1 cellular context compared by ENCODE assay signal in the genomic region with DNA sequence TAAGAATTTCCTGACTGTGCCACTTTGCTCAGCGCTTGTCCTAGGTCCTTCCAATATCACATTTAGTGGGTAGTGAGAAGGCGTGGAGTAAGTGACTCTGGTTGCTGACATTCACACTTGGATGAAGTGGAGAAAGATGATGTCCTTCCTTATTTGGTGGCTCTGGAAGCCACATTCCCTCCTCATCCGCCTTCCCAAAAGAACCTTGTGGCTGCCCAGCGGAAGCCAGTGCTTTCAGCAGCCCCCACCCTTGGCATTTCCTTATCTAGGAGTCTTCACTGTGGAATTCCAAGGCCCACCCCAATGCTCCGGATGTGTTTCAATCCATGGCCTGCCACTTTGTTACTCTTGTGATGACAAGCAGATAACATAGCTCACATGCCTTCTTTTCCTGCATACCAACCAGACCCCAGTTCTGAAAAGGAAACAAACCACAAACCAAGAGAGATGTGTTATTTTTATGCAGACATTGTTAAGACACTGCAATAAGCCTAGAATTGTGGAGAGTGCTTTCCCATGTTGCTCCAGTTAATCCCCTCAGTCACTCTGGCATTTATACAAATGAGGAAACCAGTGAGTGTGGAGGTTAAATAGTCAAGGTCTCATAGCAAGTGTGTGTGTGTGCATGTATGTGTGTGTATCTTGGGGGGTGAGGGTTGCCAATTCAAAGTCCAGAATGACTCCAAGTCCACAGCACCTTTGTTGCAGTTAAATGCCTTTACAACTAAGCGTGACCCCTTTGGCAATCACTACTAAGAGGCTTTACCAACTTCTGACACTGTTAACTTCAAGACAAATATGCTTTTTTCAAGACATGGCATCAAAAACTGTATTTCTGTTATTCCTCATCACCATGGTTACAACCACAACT.
TF ChIP-seq lines count a peak whose summit lies in the region.

No MANE protein-coding gene starts in this region.

TF ChIP-seq in HepG2, 621 proteins besides CTCF, POLR2A, EP300 and RAD21 (continued from another document and continues in another):
- TF ChIP-seq, protein P1, sequence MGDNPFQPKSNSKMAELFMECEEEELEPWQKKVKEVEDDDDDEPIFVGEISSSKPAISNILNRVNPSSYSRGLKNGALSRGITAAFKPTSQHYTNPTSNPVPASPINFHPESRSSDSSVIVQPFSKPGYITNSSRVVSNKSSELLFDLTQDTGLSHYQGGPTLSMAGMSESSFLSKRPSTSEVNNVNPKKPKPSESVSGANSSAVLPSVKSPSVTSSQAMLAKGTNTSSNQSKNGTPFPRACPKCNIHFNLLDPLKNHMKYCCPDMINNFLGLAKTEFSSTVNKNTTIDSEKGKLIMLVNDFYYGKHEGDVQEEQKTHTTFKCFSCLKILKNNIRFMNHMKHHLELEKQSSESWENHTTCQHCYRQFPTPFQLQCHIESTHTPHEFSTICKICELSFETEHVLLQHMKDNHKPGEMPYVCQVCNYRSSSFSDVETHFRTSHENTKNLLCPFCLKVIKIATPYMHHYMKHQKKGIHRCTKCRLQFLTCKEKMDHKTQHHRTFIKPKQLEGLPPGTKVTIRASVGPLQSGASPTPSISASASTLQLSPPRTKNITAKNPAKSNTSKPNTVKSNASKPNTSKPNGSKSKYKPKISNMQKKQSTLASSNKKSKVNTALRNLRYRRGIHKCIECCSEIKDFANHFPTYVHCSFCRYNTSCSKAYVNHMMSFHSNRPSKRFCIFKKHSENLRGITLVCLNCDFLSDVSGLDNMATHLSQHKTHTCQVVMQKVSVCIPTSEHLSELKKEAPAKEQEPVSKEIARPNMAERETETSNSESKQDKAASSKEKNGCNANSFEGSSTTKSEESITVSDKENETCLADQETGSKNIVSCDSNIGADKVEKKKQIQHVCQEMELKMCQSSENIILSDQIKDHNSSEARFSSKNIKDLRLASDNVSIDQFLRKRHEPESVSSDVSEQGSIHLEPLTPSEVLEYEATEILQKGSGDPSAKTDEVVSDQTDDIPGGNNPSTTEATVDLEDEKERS (CRISPR knock-in tag; IDR thresholded peaks at IDR 0.05) = peak; percentile 67; the same call in 1 of the 2 replicates
- no peak for TF ChIP-seq ZSCAN20 (CRISPR knock-in tag; IDR thresholded peaks at IDR 0.05; ENCODE audit: borderline replicate concordance)
- TF ChIP-seq, protein P2, sequence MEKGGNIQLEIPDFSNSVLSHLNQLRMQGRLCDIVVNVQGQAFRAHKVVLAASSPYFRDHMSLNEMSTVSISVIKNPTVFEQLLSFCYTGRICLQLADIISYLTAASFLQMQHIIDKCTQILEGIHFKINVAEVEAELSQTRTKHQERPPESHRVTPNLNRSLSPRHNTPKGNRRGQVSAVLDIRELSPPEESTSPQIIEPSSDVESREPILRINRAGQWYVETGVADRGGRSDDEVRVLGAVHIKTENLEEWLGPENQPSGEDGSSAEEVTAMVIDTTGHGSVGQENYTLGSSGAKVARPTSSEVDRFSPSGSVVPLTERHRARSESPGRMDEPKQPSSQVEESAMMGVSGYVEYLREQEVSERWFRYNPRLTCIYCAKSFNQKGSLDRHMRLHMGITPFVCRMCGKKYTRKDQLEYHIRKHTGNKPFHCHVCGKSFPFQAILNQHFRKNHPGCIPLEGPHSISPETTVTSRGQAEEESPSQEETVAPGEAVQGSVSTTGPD (CRISPR knock-in tag; IDR thresholded peaks at IDR 0.05) = peak; percentile 18; the same call in 1 of the 2 replicates
- TF ChIP-seq TCF12 (IDR thresholded peaks at IDR 0.05) = no peak
- TF ChIP-seq TCF12 (CRISPR knock-in tag; IDR thresholded peaks at IDR 0.05) = peak; percentile 59; the same call in 1 of the 2 replicates
- TF ChIP-seq, protein P3, sequence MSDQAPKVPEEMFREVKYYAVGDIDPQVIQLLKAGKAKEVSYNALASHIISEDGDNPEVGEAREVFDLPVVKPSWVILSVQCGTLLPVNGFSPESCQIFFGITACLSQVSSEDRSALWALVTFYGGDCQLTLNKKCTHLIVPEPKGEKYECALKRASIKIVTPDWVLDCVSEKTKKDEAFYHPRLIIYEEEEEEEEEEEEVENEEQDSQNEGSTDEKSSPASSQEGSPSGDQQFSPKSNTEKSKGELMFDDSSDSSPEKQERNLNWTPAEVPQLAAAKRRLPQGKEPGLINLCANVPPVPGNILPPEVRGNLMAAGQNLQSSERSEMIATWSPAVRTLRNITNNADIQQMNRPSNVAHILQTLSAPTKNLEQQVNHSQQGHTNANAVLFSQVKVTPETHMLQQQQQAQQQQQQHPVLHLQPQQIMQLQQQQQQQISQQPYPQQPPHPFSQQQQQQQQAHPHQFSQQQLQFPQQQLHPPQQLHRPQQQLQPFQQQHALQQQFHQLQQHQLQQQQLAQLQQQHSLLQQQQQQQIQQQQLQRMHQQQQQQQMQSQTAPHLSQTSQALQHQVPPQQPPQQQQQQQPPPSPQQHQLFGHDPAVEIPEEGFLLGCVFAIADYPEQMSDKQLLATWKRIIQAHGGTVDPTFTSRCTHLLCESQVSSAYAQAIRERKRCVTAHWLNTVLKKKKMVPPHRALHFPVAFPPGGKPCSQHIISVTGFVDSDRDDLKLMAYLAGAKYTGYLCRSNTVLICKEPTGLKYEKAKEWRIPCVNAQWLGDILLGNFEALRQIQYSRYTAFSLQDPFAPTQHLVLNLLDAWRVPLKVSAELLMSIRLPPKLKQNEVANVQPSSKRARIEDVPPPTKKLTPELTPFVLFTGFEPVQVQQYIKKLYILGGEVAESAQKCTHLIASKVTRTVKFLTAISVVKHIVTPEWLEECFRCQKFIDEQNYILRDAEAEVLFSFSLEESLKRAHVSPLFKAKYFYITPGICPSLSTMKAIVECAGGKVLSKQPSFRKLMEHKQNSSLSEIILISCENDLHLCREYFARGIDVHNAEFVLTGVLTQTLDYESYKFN (CRISPR knock-in tag; conservative IDR thresholded peaks at IDR 0.05) = peak; percentile 94
- peak; percentile 63; the same call in 1 of the 2 replicates for TF ChIP-seq THAP11 (CRISPR knock-in tag; IDR thresholded peaks at IDR 0.05)
- TF ChIP-seq MEF2D (CRISPR knock-in tag; IDR thresholded peaks at IDR 0.05) = peak; percentile 75; the same call in 1 of the 2 replicates
- peak; percentile 67; the same call in 1 of the 2 replicates for TF ChIP-seq MED13 (CRISPR knock-in tag; IDR thresholded peaks at IDR 0.05)
- TF ChIP-seq, protein P4, sequence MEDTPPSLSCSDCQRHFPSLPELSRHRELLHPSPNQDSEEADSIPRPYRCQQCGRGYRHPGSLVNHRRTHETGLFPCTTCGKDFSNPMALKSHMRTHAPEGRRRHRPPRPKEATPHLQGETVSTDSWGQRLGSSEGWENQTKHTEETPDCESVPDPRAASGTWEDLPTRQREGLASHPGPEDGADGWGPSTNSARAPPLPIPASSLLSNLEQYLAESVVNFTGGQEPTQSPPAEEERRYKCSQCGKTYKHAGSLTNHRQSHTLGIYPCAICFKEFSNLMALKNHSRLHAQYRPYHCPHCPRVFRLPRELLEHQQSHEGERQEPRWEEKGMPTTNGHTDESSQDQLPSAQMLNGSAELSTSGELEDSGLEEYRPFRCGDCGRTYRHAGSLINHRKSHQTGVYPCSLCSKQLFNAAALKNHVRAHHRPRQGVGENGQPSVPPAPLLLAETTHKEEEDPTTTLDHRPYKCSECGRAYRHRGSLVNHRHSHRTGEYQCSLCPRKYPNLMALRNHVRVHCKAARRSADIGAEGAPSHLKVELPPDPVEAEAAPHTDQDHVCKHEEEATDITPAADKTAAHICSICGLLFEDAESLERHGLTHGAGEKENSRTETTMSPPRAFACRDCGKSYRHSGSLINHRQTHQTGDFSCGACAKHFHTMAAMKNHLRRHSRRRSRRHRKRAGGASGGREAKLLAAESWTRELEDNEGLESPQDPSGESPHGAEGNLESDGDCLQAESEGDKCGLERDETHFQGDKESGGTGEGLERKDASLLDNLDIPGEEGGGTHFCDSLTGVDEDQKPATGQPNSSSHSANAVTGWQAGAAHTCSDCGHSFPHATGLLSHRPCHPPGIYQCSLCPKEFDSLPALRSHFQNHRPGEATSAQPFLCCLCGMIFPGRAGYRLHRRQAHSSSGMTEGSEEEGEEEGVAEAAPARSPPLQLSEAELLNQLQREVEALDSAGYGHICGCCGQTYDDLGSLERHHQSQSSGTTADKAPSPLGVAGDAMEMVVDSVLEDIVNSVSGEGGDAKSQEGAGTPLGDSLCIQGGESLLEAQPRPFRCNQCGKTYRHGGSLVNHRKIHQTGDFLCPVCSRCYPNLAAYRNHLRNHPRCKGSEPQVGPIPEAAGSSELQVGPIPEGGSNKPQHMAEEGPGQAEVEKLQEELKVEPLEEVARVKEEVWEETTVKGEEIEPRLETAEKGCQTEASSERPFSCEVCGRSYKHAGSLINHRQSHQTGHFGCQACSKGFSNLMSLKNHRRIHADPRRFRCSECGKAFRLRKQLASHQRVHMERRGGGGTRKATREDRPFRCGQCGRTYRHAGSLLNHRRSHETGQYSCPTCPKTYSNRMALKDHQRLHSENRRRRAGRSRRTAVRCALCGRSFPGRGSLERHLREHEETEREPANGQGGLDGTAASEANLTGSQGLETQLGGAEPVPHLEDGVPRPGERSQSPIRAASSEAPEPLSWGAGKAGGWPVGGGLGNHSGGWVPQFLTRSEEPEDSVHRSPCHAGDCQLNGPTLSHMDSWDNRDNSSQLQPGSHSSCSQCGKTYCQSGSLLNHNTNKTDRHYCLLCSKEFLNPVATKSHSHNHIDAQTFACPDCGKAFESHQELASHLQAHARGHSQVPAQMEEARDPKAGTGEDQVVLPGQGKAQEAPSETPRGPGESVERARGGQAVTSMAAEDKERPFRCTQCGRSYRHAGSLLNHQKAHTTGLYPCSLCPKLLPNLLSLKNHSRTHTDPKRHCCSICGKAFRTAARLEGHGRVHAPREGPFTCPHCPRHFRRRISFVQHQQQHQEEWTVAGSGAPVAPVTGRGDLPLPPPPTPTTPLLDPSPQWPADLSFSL (CRISPR knock-in tag; IDR thresholded peaks at IDR 0.05) = peak; percentile 92
- TF ChIP-seq, protein P5, sequence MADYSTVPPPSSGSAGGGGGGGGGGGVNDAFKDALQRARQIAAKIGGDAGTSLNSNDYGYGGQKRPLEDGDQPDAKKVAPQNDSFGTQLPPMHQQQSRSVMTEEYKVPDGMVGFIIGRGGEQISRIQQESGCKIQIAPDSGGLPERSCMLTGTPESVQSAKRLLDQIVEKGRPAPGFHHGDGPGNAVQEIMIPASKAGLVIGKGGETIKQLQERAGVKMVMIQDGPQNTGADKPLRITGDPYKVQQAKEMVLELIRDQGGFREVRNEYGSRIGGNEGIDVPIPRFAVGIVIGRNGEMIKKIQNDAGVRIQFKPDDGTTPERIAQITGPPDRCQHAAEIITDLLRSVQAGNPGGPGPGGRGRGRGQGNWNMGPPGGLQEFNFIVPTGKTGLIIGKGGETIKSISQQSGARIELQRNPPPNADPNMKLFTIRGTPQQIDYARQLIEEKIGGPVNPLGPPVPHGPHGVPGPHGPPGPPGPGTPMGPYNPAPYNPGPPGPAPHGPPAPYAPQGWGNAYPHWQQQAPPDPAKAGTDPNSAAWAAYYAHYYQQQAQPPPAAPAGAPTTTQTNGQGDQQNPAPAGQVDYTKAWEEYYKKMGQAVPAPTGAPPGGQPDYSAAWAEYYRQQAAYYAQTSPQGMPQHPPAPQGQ (CRISPR knock-in tag; IDR thresholded peaks at IDR 0.05; ENCODE audit: borderline replicate concordance) = no peak
- TF ChIP-seq ZNF713 (CRISPR knock-in tag; IDR thresholded peaks at IDR 0.05) = no peak
- 0 out of 2 replicates have a peak, but pooled peaks have one; percentile 19 for TF ChIP-seq MIER2 (CRISPR knock-in tag; IDR thresholded peaks at IDR 0.05)
- no peak for TF ChIP-seq ZNF816 (CRISPR knock-in tag; IDR thresholded peaks at IDR 0.05; ENCODE audit: borderline replicate concordance)
- TF ChIP-seq ZNF703 (CRISPR knock-in tag; IDR thresholded peaks at IDR 0.05; ENCODE audit: borderline replicate concordance) = no peak
- TF ChIP-seq ZSCAN12 (CRISPR knock-in tag; IDR thresholded peaks at IDR 0.05) = no peak
- TF ChIP-seq ZNF7 (CRISPR knock-in tag; IDR thresholded peaks at IDR 0.05) = no peak; the same call in 1 of the 2 replicates
- TF ChIP-seq JARID2 (CRISPR knock-in tag; IDR thresholded peaks at IDR 0.05; ENCODE audit: insufficient replicate concordance) = no peak
- TF ChIP-seq ELF3 (CRISPR knock-in tag; IDR thresholded peaks at IDR 0.05) = peak; percentile 82
- TF ChIP-seq, protein P6, sequence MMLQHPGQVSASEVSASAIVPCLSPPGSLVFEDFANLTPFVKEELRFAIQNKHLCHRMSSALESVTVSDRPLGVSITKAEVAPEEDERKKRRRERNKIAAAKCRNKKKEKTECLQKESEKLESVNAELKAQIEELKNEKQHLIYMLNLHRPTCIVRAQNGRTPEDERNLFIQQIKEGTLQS (CRISPR knock-in tag; IDR thresholded peaks at IDR 0.05) = 0 out of 2 replicates have a peak, but pooled peaks have one; percentile 5
- peak; percentile 63 for TF ChIP-seq ZMYM4 (CRISPR knock-in tag; IDR thresholded peaks at IDR 0.05)
- TF ChIP-seq LCORL (IDR thresholded peaks at IDR 0.05) = no peak
- no peak for TF ChIP-seq LCORL (CRISPR knock-in tag; IDR thresholded peaks at IDR 0.05)
- peak; percentile 36 for TF ChIP-seq SMC3 (IDR thresholded peaks at IDR 0.05; ENCODE audit: low read length)
- TF ChIP-seq, protein P7, sequence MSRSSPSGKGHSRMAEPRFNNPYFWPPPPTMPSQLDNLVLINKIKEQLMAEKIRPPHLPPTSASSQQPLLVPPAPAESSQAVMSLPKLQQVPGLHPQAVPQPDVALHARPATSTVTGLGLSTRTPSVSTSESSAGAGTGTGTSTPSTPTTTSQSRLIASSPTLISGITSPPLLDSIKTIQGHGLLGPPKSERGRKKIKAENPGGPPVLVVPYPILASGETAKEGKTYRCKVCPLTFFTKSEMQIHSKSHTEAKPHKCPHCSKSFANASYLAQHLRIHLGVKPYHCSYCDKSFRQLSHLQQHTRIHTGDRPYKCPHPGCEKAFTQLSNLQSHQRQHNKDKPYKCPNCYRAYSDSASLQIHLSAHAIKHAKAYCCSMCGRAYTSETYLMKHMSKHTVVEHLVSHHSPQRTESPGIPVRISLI (CRISPR knock-in tag; IDR thresholded peaks at IDR 0.05; ENCODE audit: borderline replicate concordance) = peak; percentile 43; the same call in 1 of the 2 replicates
- TF ChIP-seq, protein P8, sequence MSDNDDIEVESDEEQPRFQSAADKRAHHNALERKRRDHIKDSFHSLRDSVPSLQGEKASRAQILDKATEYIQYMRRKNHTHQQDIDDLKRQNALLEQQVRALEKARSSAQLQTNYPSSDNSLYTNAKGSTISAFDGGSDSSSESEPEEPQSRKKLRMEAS (IDR thresholded peaks at IDR 0.05) = peak; percentile 48
- TF ChIP-seq, protein P9, sequence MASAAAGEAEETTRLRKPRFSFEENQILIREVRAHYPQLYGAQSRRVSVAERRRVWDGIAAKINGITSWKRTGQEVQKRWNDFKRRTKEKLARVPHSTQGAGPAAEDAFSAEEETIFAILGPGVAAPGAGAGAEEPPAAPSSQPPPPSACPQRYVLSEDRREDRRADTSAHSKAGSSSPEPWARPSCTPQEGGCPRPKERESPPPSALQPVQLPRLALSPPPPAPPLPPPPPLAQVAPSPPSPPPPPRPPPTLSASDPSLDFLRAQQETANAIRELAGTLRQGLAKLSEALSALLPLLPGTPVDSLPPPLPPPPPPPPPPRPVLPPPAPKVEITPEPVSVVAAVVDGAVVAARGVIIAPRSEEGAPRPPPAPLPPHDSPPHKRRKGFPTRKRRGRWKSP (CRISPR knock-in tag; IDR thresholded peaks at IDR 0.05) = no peak
- TF ChIP-seq CREM (IDR thresholded peaks at IDR 0.05) = peak; percentile 75
- TF ChIP-seq CREM (CRISPR knock-in tag; IDR thresholded peaks at IDR 0.05) = no peak
- no peak for TF ChIP-seq ZNF335 (CRISPR knock-in tag; IDR thresholded peaks at IDR 0.05)
- TF ChIP-seq POLR2AphosphoS5 (IDR thresholded peaks at IDR 0.05; ENCODE audit: low read depth, low read length) = no peak
- TF ChIP-seq TBL1XR1 (IDR thresholded peaks at IDR 0.05; ENCODE audit: borderline replicate concordance, low read length, partially characterized antibody) = peak; percentile 25
- TF ChIP-seq CBX2 (IDR thresholded peaks at IDR 0.05; ENCODE audit: low read depth, low read length) = no peak
- no peak for TF ChIP-seq CBX2 (CRISPR knock-in tag; IDR thresholded peaks at IDR 0.05; ENCODE audit: low read depth)
